31 cellular contexts compared by ENCODE assay signal in the genomic region with DNA sequence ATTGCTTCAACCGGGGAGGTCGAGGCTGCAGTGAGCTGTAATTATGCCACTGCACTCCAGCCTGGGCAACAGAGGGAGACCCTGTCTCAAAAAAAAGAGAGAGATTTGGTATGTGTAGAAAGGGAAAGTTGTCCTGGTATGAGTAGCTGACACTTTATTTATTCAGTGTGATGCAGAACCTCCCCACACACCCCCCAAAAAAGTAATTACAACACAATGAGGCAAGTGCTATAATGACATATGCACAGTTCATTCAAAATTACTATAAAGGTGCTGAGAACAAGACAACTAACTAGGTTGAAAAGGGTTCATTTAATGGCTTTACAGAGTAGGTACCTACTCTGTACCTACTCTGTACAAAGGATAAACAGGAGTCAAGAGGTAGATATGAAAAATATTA.
DNase-seq lines count a peak whose midpoint lies in the region; ATAC-seq and TF ChIP-seq lines count a peak whose summit lies in the region.
"Had no signal": no experiment of that assay in that cellular context is flagged by ENCODE, and none has a peak within 500 bp of the region (broad histone marks: within the 10 kb centered on the region; RNA-seq: fewer than 3 reads in every experiment).

No MANE protein-coding gene starts in this region.

- peaks cover 13% of the 10 kb centered on the region; the same call in 1 of the 2 replicates for H3K36me3 ChIP-seq in SU-DHL-6 (ENCODE audit: low read length)
- no peaks in the 10 kb centered on the region for H3K36me3 ChIP-seq in trophoblast cell (ENCODE audit: control insufficient read depth in 1 of 2, insufficient read depth in 2 of 2, low read length in 2 of 2)
- H3K36me3 ChIP-seq: HAP-1, pancreas, right atrium auricular region, SJCRH30, thoracic aorta, uterus had no signal

- H3K4ac ChIP-seq in trophoblast cell (ENCODE audit: low read depth, low read length): peak overlapping the region; percentile 7

- peaks cover 7% of the 10 kb centered on the region for H3K36me3 Mint-ChIP-seq in activated CD4-positive, alpha-beta T cell treated with anti-CD3 and anti-CD28 coated beads, Interleukin-2, amount 10 ng/mL, durations not matched to agents 24 days and 14 days (ENCODE audit: low read depth)
- peaks cover 22% of the 10 kb centered on the region for H3K36me3 Mint-ChIP-seq in dendritic cell treated with granulocyte-macrophage colony-stimulating factor and Interleukin-4, amounts not matched to agents 40 ng/mL and 50 ng/mL, for 4 days (ENCODE audit: low read depth)

- H3K18ac ChIP-seq in trophoblast cell (ENCODE audit: low read length): no peak overlapping the region

- peak overlapping the region; percentile 4 for H4K91ac ChIP-seq in trophoblast cell (ENCODE audit: low read depth, low read length)

- no peak overlapping the region for H3K14ac ChIP-seq in trophoblast cell (ENCODE audit: low read length)

- H3K27me3 ChIP-seq in SU-DHL-6 (ENCODE audit: low read length) (no peaks in the 10 kb centered on the region), trophoblast cell (ENCODE audit: insufficient read depth, low read length) (no peaks in the 10 kb centered on the region)
- H3K27me3 ChIP-seq: pancreas, right atrium auricular region, SJCRH30, uterus had no signal

- no peak overlapping the region for H4K12ac ChIP-seq in trophoblast cell (ENCODE audit: low read depth, low read length)

- H3K27ac ChIP-seq in SU-DHL-6 (ENCODE audit: low read depth, low read length) (peak overlapping the region; percentile 36), trophoblast cell (ENCODE audit: low read depth, low read length) (no peak overlapping the region)
- H3K27ac ChIP-seq: pancreas, right atrium auricular region, SJCRH30, thoracic aorta, uterus had no signal

- H2AFZ ChIP-seq in SU-DHL-6 (ENCODE audit: low read depth, low read length, severe bottlenecking) (no peak overlapping the region), trophoblast cell (ENCODE audit: insufficient read depth, low read length, poor library complexity) (no peak overlapping the region)

- H3K9ac ChIP-seq in SU-DHL-6 (ENCODE audit: low read length) (no peak overlapping the region), trophoblast cell (ENCODE audit: low read length) (no peak overlapping the region)

- H4K20me1 ChIP-seq in SU-DHL-6 (ENCODE audit: low read depth, low read length): peaks cover 4% of the 10 kb centered on the region; the same call in 1 of the 2 replicates

- DNase-seq in activated CD4-positive, alpha-beta T cell treated with anti-CD3 and anti-CD28 coated beads, Interleukin-2, amount 10 ng/mL, durations not matched to agents 24 days and 14 days: no peak
- no peak for DNase-seq in activated CD4-positive, alpha-beta T cell treated with anti-CD3 and anti-CD28 coated beads for 48 hours
- DNase-seq in trophoblast cell (no peak), globus pallidus (ENCODE audit: low spot score) (no peak)
- DNase-seq in activated CD4-positive, CD25-positive, alpha-beta regulatory T cell (lab: John Stamatoyannopoulos, UW): no peak
- DNase-seq: 8988T; activated naive CD4-positive, alpha-beta T cell treated with Interleukin-2 at 50 U/mL for 16 hours; activated T-cell treated with anti-CD3 and anti-CD28 coated beads, Interleukin-2, amount 50 U/mL, for 4 hours; amygdala; DMS 273 treated with DMSO at 0.1 percent for 48 hours; EL; Karpas-422; left colon; mucosa of descending colon; NCI-H1930; NCI-H510A treated with DMSO at 0.1 percent for 48 hours; pancreas; SJCRH30; stimulated activated CD4-positive, alpha-beta T cell treated with anti-CD3 and anti-CD28 coated beads, Interleukin-1b, Interleukin-23, amount 100 ng/mL, for 48 hours; T-helper 1 cell; uterus had no signal

- H3F3A ChIP-seq in SU-DHL-6 (ENCODE audit: insufficient read depth): peaks cover 8% of the 10 kb centered on the region; the same call in 1 of the 2 replicates

- H2BK12ac ChIP-seq in trophoblast cell (ENCODE audit: low read length): no peak overlapping the region

- peak overlapping the region; percentile 30 for H2BK120ac ChIP-seq in trophoblast cell (ENCODE audit: insufficient read depth, low read length, poor library complexity)

- intact Hi-C loops in activated CD4-positive, alpha-beta T cell treated with anti-CD3 and anti-CD28 coated beads, Interleukin-2, amount 10 ng/mL, durations not matched to agents 24 days and 14 days (cut with micrococcal nuclease): no loop called here
- intact Hi-C loops in dendritic cell treated with granulocyte-macrophage colony-stimulating factor and Interleukin-4, amounts not matched to agents 40 ng/mL and 50 ng/mL, for 4 days (cut with micrococcal nuclease): no loop called here

- peaks cover 15 to 27% of the 10 kb centered on the region in 2 experiments for H3K4me1 ChIP-seq in trophoblast cell (ENCODE audit: control insufficient read depth in 1 of 2, insufficient read depth in 2 of 2, low read length in 2 of 2)
- H3K4me1 ChIP-seq: SJCRH30, uterus had no signal

- H3K27ac Mint-ChIP-seq in activated CD4-positive, alpha-beta T cell treated with anti-CD3 and anti-CD28 coated beads, Interleukin-2, amount 10 ng/mL, durations not matched to agents 24 days and 14 days: peak overlapping the region; percentile 26
- peak overlapping the region; percentile 45 for H3K27ac Mint-ChIP-seq in dendritic cell treated with granulocyte-macrophage colony-stimulating factor and Interleukin-4, amounts not matched to agents 40 ng/mL and 50 ng/mL, for 4 days
- H3K27ac Mint-ChIP-seq: stimulated activated naive CD8-positive, alpha-beta T cell treated with anti-CD3 and anti-CD28 coated beads, Interleukin-15, Interleukin-2, amounts not matched to agents 100 ng/mL and 50 ng/mL, for 24 hours had no signal

- H3K79me1 ChIP-seq in trophoblast cell (ENCODE audit: low read length): peaks cover 24% of the 10 kb centered on the region

- H3K9me3 ChIP-seq in SU-DHL-6 (ENCODE audit: insufficient read depth, low read length) (no peaks in the 10 kb centered on the region), trophoblast cell (ENCODE audit: insufficient read depth, low read depth, low read length) (no peaks in the 10 kb centered on the region)
- H3K9me3 ChIP-seq: HAP-1, mucosa of descending colon, pancreas, right atrium auricular region, SJCRH30, thoracic aorta, uterus had no signal

- no peaks in the 10 kb centered on the region for H3K9me2 ChIP-seq in SU-DHL-6 (replicated peaks; ENCODE audit: insufficient read depth, low read length)

- H4K8ac ChIP-seq in trophoblast cell (ENCODE audit: low read depth, low read length): no peak overlapping the region

- H2AK5ac ChIP-seq in trophoblast cell (ENCODE audit: low read length): no peak overlapping the region

- ATAC-seq in SK-N-SH treated with all-trans-retinoic acid at 6 μM for 48 hours: no peak
- ATAC-seq: activated T-cell treated with anti-CD3 and anti-CD28 coated beads, Interleukin-2, amount 50 U/mL, for 4 hours; HepG2; left colon; mucosa of descending colon; pancreas had no signal

- no peak overlapping the region for H2BK5ac ChIP-seq in trophoblast cell (ENCODE audit: low read depth, low read length, poor library complexity)

- no peak overlapping the region for H3K23ac ChIP-seq in trophoblast cell (ENCODE audit: low read length)

- peaks cover 39% of the 10 kb centered on the region for H3K4me1 Mint-ChIP-seq in activated CD4-positive, alpha-beta T cell treated with anti-CD3 and anti-CD28 coated beads, Interleukin-2, amount 10 ng/mL, durations not matched to agents 24 days and 14 days
- peaks cover 46% of the 10 kb centered on the region for H3K4me1 Mint-ChIP-seq in dendritic cell treated with granulocyte-macrophage colony-stimulating factor and Interleukin-4, amounts not matched to agents 40 ng/mL and 50 ng/mL, for 4 days (ENCODE audit: low read depth)
- H3K4me1 Mint-ChIP-seq: neural crest cell had no signal

- no peak for TF ChIP-seq CTCF in SU-DHL-6 (IDR thresholded peaks at IDR 0.05; ENCODE audit: insufficient read depth, low read length, poor library complexity, severe bottlenecking)

- no peaks in the 10 kb centered on the region for H3K9me3 Mint-ChIP-seq in activated CD4-positive, alpha-beta T cell treated with anti-CD3 and anti-CD28 coated beads, Interleukin-2, amount 10 ng/mL, durations not matched to agents 24 days and 14 days
- no peaks in the 10 kb centered on the region for H3K9me3 Mint-ChIP-seq in dendritic cell treated with granulocyte-macrophage colony-stimulating factor and Interleukin-4, amounts not matched to agents 40 ng/mL and 50 ng/mL, for 4 days
- H3K9me3 Mint-ChIP-seq: activated T-cell treated with anti-CD3 and anti-CD28 coated beads, Interleukin-2, amount 50 U/mL, for 4 hours; CD14-positive monocyte; neural crest cell; stimulated activated naive CD8-positive, alpha-beta T cell treated with anti-CD3 and anti-CD28 coated beads, Interleukin-15, Interleukin-2, amounts not matched to agents 100 ng/mL and 50 ng/mL, for 24 hours had no signal

- H3K79me2 ChIP-seq in SU-DHL-6 (ENCODE audit: insufficient read depth, low read length) (peaks cover 100% of the 10 kb centered on the region), trophoblast cell (ENCODE audit: control insufficient read depth, insufficient read depth, low read length, poor library complexity) (peaks cover 3% of the 10 kb centered on the region)

- no CpG with 5 or more reads among the region's 2 CpGs for WGBS in trophoblast cell (ENCODE audit: extremely low coverage, insufficient coverage, insufficient read length)

- H3K4me3 Mint-ChIP-seq in activated CD4-positive, alpha-beta T cell treated with anti-CD3 and anti-CD28 coated beads, Interleukin-2, amount 10 ng/mL, durations not matched to agents 24 days and 14 days: no peak overlapping the region
- H3K4me3 Mint-ChIP-seq in dendritic cell treated with granulocyte-macrophage colony-stimulating factor and Interleukin-4, amounts not matched to agents 40 ng/mL and 50 ng/mL, for 4 days: no peak overlapping the region
- H3K4me3 Mint-ChIP-seq: activated T-cell treated with anti-CD3 and anti-CD28 coated beads, Interleukin-2, amount 50 U/mL, for 4 hours; CD14-positive monocyte; neural crest cell; stimulated activated naive CD8-positive, alpha-beta T cell treated with anti-CD3 and anti-CD28 coated beads, Interleukin-15, Interleukin-2, amounts not matched to agents 100 ng/mL and 50 ng/mL, for 24 hours had no signal

- H3K4me3 ChIP-seq in SU-DHL-6 (ENCODE audit: insufficient read depth, low read length, poor library complexity, severe bottlenecking) (no peak overlapping the region), trophoblast cell (ENCODE audit: low read depth, low read length) (no peak overlapping the region)
- H3K4me3 ChIP-seq: HAP-1, mucosa of descending colon, pancreas, right atrium auricular region, SJCRH30, thoracic aorta, uterus had no signal

- no peaks in the 10 kb centered on the region for H3K27me3 Mint-ChIP-seq in activated CD4-positive, alpha-beta T cell treated with anti-CD3 and anti-CD28 coated beads, Interleukin-2, amount 10 ng/mL, durations not matched to agents 24 days and 14 days
- no peaks in the 10 kb centered on the region for H3K27me3 Mint-ChIP-seq in dendritic cell treated with granulocyte-macrophage colony-stimulating factor and Interleukin-4, amounts not matched to agents 40 ng/mL and 50 ng/mL, for 4 days
- H3K27me3 Mint-ChIP-seq: stimulated activated naive CD8-positive, alpha-beta T cell treated with anti-CD3 and anti-CD28 coated beads, Interleukin-15, Interleukin-2, amounts not matched to agents 100 ng/mL and 50 ng/mL, for 24 hours had no signal

- H3K4me2 ChIP-seq in SU-DHL-6 (ENCODE audit: low read depth, low read length, poor library complexity, severe bottlenecking) (no peak overlapping the region), trophoblast cell (ENCODE audit: low read length) (no peak overlapping the region)
